ENCODE assay signal across 29 cellular contexts in the genomic region with DNA sequence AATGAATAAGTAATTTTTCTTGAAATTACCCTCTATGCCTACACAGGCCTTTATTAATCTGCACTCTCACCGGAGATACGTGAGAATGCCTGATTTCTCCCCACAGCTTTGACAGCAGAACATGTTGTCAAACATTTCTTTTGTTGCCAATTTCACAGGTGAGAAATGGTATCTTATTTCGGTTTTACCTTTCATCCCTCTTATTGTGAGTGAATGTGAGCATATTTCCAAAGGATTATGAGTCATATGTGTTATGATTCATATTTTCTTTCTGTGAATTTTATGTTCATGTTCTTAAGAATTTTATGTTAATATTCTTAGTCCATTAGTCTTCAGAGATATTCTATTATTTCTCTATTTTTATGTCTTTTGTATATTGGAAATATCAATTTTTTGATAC.
"Had no signal": no experiment of that assay in that cellular context is flagged by ENCODE, and none has a peak within 500 bp of the region (broad histone marks: within the 10 kb centered on the region; RNA-seq: fewer than 3 reads in every experiment).

No MANE protein-coding gene starts in this region.

- DNase-seq: activated B cell treated with CpG ODN at 0.5 μM for 24 hours; activated CD4-positive, alpha-beta T cell treated with anti-CD3 and anti-CD28 coated beads for 48 hours; activated CD4-positive, alpha-beta T cell treated with anti-CD3 and anti-CD28 coated beads, Interleukin-2, amount 50 U/mL, for 1 hour; activated CD4-positive, alpha-beta T cell treated with anti-CD3 and anti-CD28 coated beads, Interleukin-2, amount 50 U/mL, for 48 hours; activated CD8-positive, alpha-beta memory T cell treated with anti-CD3 and anti-CD28 coated beads for 24 hours; activated CD8-positive, alpha-beta T cell treated with anti-CD3 and anti-CD28 coated beads for 36 hours; activated effector memory CD4-positive, alpha-beta T cell treated with Interleukin-2 at 50 U/mL for 16 hours; activated gamma-delta T cell treated with Interleukin-2 at 50 U/mL for 16 hours; activated naive CD4-positive, alpha-beta T cell treated with anti-CD3 and anti-CD28 coated beads, Interleukin-2, amount 50 U/mL, for 16 hours; activated naive CD4-positive, alpha-beta T cell treated with Interleukin-2 at 50 U/mL for 16 hours; activated T-cell treated with anti-CD3 and anti-CD28 coated beads, Interleukin-2, amount 50 U/mL, for 4 hours; amniotic stem cell; anterior cingulate cortex; brain microvascular endothelial cell; central memory CD4-positive, alpha-beta T cell; cerebellar nuclear complex; colonic mucosa; effector CD8-positive, alpha-beta T cell; foreskin fibroblast; gastrocnemius medialis; glutamatergic neuron; heart left ventricle; T-helper 17 cell; T1000; WERI-Rb-1 had no signal

- ATAC-seq: activated CD4-positive, CD25-positive, alpha-beta regulatory T cell treated with anti-CD3 and anti-CD28 coated beads, Interleukin-2, amount 50 U/mL, for 24 hours; activated CD8-positive, alpha-beta T cell treated with anti-CD3 and anti-CD28 coated beads for 36 hours; activated T-cell treated with anti-CD3 and anti-CD28 coated beads, Interleukin-2, amount 50 U/mL, for 4 hours; activated T-helper 17 cell treated with anti-CD3 and anti-CD28 coated beads, Interleukin-2, amount 50 U/mL, for 72 hours; esophagus mucosa; gastrocnemius medialis; heart left ventricle; T-helper 17 cell had no signal

- H3K4me3 ChIP-seq: cardiac muscle cell, colonic mucosa, gastrocnemius medialis, heart left ventricle had no signal
